1 cellular context compared by ENCODE assay signal in the genomic region with DNA sequence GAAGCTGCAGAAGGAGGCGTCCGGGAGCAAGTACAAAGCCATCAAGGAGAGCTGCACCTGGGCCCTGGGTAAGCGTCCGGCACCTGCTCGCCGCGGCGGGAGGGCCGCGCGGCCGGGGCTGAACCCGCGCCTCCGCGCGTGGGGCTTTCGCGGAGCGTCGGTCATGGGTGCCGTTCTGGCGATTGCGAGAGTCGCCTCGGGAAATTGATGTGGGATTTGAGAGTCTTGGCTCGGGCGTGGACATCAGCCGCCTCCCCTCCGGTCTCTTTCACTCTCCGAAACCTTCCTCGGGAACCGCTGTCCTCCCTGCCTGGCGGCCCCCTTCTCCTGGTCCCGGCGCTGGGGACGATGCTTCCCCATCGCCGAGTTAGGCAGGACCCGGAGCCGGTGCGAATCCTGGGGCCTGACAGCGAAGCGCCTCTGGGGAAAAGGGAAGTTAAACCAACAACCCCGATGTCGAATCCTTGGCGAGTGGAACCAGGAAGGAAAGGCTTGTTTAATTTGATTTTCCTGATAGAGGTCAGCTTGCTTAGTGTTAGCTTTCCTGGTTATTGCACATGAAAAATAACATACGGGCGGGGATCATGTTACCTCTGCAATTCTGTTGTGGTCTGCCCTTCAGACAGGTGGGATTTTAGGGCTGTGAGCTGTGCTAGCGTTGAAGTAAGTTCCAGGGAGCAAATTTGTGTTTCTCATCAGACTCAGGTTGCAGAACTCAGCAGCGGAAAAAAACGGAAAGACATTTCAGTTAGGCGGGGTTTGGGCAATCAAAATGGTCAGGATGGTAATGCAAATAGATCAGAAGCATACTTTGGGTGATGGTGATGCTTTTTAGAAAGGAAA.
TF ChIP-seq lines count a peak whose summit lies in the region.

No MANE protein-coding gene starts in this region.

TF ChIP-seq in HEK293, 187 proteins besides CTCF, POLR2A, EP300 and RAD21 (continued from another document):
- TF ChIP-seq, protein P1, sequence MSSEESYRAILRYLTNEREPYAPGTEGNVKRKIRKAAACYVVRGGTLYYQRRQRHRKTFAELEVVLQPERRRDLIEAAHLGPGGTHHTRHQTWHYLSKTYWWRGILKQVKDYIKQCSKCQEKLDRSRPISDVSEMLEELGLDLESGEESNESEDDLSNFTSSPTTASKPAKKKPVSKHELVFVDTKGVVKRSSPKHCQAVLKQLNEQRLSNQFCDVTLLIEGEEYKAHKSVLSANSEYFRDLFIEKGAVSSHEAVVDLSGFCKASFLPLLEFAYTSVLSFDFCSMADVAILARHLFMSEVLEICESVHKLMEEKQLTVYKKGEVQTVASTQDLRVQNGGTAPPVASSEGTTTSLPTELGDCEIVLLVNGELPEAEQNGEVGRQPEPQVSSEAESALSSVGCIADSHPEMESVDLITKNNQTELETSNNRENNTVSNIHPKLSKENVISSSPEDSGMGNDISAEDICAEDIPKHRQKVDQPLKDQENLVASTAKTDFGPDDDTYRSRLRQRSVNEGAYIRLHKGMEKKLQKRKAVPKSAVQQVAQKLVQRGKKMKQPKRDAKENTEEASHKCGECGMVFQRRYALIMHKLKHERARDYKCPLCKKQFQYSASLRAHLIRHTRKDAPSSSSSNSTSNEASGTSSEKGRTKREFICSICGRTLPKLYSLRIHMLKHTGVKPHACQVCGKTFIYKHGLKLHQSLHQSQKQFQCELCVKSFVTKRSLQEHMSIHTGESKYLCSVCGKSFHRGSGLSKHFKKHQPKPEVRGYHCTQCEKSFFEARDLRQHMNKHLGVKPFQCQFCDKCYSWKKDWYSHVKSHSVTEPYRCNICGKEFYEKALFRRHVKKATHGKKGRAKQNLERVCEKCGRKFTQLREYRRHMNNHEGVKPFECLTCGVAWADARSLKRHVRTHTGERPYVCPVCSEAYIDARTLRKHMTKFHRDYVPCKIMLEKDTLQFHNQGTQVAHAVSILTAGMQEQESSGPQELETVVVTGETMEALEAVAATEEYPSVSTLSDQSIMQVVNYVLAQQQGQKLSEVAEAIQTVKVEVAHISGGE (tag by site-specific recombination; conservative IDR thresholded peaks at IDR 0.05; ENCODE audit: low read depth) = no peak; the same call in 1 of the 2 replicates
- no peak for TF ChIP-seq PRDM1 (tag by site-specific recombination; IDR thresholded peaks at IDR 0.05)
- no peak for TF ChIP-seq ZNF16 (tag by site-specific recombination; IDR thresholded peaks at IDR 0.05; ENCODE audit: low read depth)
- no peak for TF ChIP-seq ZNF473 (tag by site-specific recombination; IDR thresholded peaks at IDR 0.05)
- peak; percentile 45; the same call in 1 of the 2 replicates for TF ChIP-seq ZEB2 (tag by site-specific recombination; IDR thresholded peaks at IDR 0.05)
- TF ChIP-seq ZNF623 (tag by site-specific recombination; IDR thresholded peaks at IDR 0.05) = no peak
- no peak for TF ChIP-seq ZNF2 (tag by site-specific recombination; IDR thresholded peaks at IDR 0.05)
- TF ChIP-seq ZNF658 (tag by site-specific recombination; IDR thresholded peaks at IDR 0.05) = no peak
- no peak for TF ChIP-seq ZNF169 (tag by site-specific recombination; IDR thresholded peaks at IDR 0.05)
- no peak for TF ChIP-seq ZNF585B (tag by site-specific recombination; IDR thresholded peaks at IDR 0.05)
